8 cellular contexts compared by ENCODE assay signal in genomic region chr17:81512560-81512983, GRCh38. TPM values are rescaled to one million over a fixed set of nuclear protein-coding genes. Genes with fewer than 3 reads are reported as not detected.
A peak's percentile ranks its signal among the peaks of the same experiment; 100 is the strongest.
DNase-seq lines count a peak whose midpoint lies in the region; ATAC-seq and TF ChIP-seq lines count a peak whose summit lies in the region.

TSS of gene ACTG1 (minus strand) at chr17:81512799. CDS start at chr17:81512354, 445 bp downstream.

- no peaks in the 10 kb centered on the region for H3K27me3 Mint-ChIP-seq in MCF 10A (ENCODE audit: insufficient read depth, unreplicated experiment)

- CTCF ChIA-PET in MCF 10A (lab: Yijun Ruan, JAX): interaction anchor here (0.8 kb wide), 1 partner anchor 39 kb away, joined by 3 read pairs; no protein-coding TSS in a partner anchor

- in situ Hi-C loops in GM13977 (cut with MboI; ENCODE audit: low pct_unique_long_range_greater_than_20kb, low sequenced_read_pairs, unreplicated experiment): no loop called here

- H3K27ac ChIP-seq in VCaP: peak within 1 kb of the TSS; percentile 100

- intact Hi-C loops in MCF 10A (cut with micrococcal nuclease): loop anchor here (2.0 kb wide), 1 partner anchor 88 kb away; no protein-coding TSS in a partner anchor

- DNase-seq in GM13977 (ENCODE audit: low spot score): peak; percentile 98
- DNase-seq in NCI-H2196 treated with DMSO at 0.1 percent for 48 hours (lab: John Stamatoyannopoulos, UW; ENCODE audit: unreplicated experiment): peak; percentile 90
- DNase-seq in MCF 10A (ENCODE audit: unreplicated experiment): peak; percentile 92

- POLR2A ChIA-PET in MCF 10A (lab: Yijun Ruan, JAX): interaction anchor here (0.6 to 9.4 kb wide), 15 partner anchors 39 to 418 kb away, joined by 3 to 169 read pairs (median 3); partner anchors contain the start of genes BAHCC1, FAAP100, NDUFAF8 and NPB

- peaks cover 43% of the 10 kb centered on the region for H3K36me3 ChIP-seq in skeletal muscle satellite cell (ENCODE audit: insufficient read depth, low read length)

- H3K4me3 Mint-ChIP-seq in MCF 10A (ENCODE audit: unreplicated experiment): peak within 1 kb of the TSS; percentile 92

- peaks cover 60% of the 10 kb centered on the region for H3K36me3 Mint-ChIP-seq in MCF 10A (ENCODE audit: insufficient read depth, unreplicated experiment)

- H3K9ac ChIP-seq in skeletal muscle satellite cell (ENCODE audit: low read depth, low read length): peak within 1 kb of the TSS; percentile 96

- ATAC-seq in HG03045 (IDR thresholded peaks at IDR 0.05; ENCODE audit: unreplicated experiment) (peak; percentile 39), HG02973 (IDR thresholded peaks at IDR 0.05; ENCODE audit: unreplicated experiment) (no peak)

- no TSS peak for BruUV-seq in MCF 10A (replicated peaks; lab: Mats Ljungman, UMichigan)

- H3K4me3 ChIP-seq in iPS-18c (ENCODE audit: insufficient read depth, low read depth, low read length) (peak within 1 kb of the TSS; percentile 91), skeletal muscle satellite cell (ENCODE audit: low read length) (peak within 1 kb of the TSS; percentile 91)

- no peaks in the 10 kb centered on the region for H3K9me3 Mint-ChIP-seq in MCF 10A (ENCODE audit: unreplicated experiment)

- TF ChIP-seq CTCF in GM13977 (IDR thresholded peaks at IDR 0.05; ENCODE audit: extremely low read depth, insufficient read depth, missing control alignments) (no peak), VCaP (conservative IDR thresholded peaks at IDR 0.05) (no peak), MCF 10A (IDR thresholded peaks at IDR 0.05; ENCODE audit: unreplicated experiment) (no peak)

- H3K27me3 ChIP-seq in skeletal muscle satellite cell (ENCODE audit: control insufficient read depth, insufficient read depth, low read length): no peaks in the 10 kb centered on the region

- H3K4me1 Mint-ChIP-seq in MCF 10A (ENCODE audit: insufficient read depth, unreplicated experiment): peaks cover 25% of the 10 kb centered on the region

- H3K4me2 ChIP-seq in skeletal muscle satellite cell (ENCODE audit: low read length): peak within 1 kb of the TSS; percentile 98

- peaks cover 35% of the 10 kb centered on the region for H3K4me1 ChIP-seq in skeletal muscle satellite cell (ENCODE audit: control insufficient read depth, insufficient read depth, low read length)

- H3K9me3 ChIP-seq in iPS-18c (ENCODE audit: control insufficient read depth, insufficient read depth, low read length) (peaks cover 4% of the 10 kb centered on the region), skeletal muscle satellite cell (replicated peaks; ENCODE audit: low read length) (no peaks in the 10 kb centered on the region)

- H3K27ac Mint-ChIP-seq in MCF 10A (ENCODE audit: low read depth, unreplicated experiment): peak within 1 kb of the TSS; percentile 91

RNA-seq across cellular contexts. Expression of gene ACTG1, which starts in this region (rescaled TPM):
- total RNA-seq in MCF 10A (2022): 1,056 and 1,461 TPM in 2 replicates
- total RNA-seq in skeletal muscle satellite cell (2012; rRNA removed): 9,662 and 11,711 TPM in 2 replicates
